ENCODE assay signal across 33 cellular contexts in genomic region chr14:79602023-79602422, GRCh38.
"Had no signal": no experiment of that assay in that cellular context is flagged by ENCODE, and none has a peak within 500 bp of the region (broad histone marks: within the 10 kb centered on the region; RNA-seq: fewer than 3 reads in every experiment).

No MANE protein-coding gene starts in this region.

- H3K9me3 ChIP-seq: ascending aorta had no signal

- H3K4me3 ChIP-seq: ascending aorta, cardiac muscle cell had no signal

- DNase-seq: activated B cell treated with CpG ODN at 0.5 μM for 24 hours; activated CD4-positive, alpha-beta memory T cell treated with anti-CD3 and anti-CD28 coated beads, Interleukin-2, amount 10 ng/mL, durations not matched to agents 7 days and 5 days; activated CD4-positive, alpha-beta T cell treated with anti-CD3 and anti-CD28 coated beads for 1 hour; activated CD4-positive, alpha-beta T cell treated with anti-CD3 and anti-CD28 coated beads for 48 hours; activated CD8-positive, alpha-beta memory T cell treated with anti-CD3 and anti-CD28 coated beads for 24 hours; activated CD8-positive, alpha-beta memory T cell treated with anti-CD3 and anti-CD28 coated beads, Interleukin-2, amount 10 ng/mL, durations not matched to agents 7 days and 5 days; activated CD8-positive, alpha-beta memory T cell treated with anti-CD3 and anti-CD28 coated beads, Interleukin-2, amount 50 U/mL, for 48 hours; activated effector memory CD4-positive, alpha-beta T cell treated with Interleukin-2 at 50 U/mL for 16 hours; activated naive CD4-positive, alpha-beta T cell; activated naive CD4-positive, alpha-beta T cell treated with anti-CD3 and anti-CD28 coated beads, Interleukin-2, amount 50 U/mL, for 16 hours; activated naive CD8-positive, alpha-beta T cell treated with anti-CD3 and anti-CD28 coated beads for 36 hours; activated T-cell treated with anti-CD3 and anti-CD28 coated beads, Interleukin-2, amount 50 U/mL, for 48 hours; amygdala; KG1; MM.1S; MV-4-11; NCI-H1092 treated with DMSO at 0.1 percent for 48 hours; NCI-H146; NCI-H187; NCI-H2029 treated with DMSO at 0.1 percent for 48 hours; NCI-H2107; NCI-H2171; NCI-H2227 treated with DMSO at 0.1 percent for 48 hours; NCI-H446 treated with DMSO at 0.1 percent for 48 hours; NCI-H524; Right ventricle myocardium superior; SW 1271; T-helper 1 cell; T-helper 2 cell; T-helper 9 cell had no signal

- H3K27ac ChIP-seq: ascending aorta, cardiac muscle cell, VCaP had no signal

- H3K36me3 ChIP-seq: ascending aorta, cardiac muscle cell had no signal

- H3K27me3 ChIP-seq: ascending aorta, cardiac muscle cell had no signal

- H3K4me1 ChIP-seq: ascending aorta had no signal
